Comparison of ENCODE assay signal across 8 cellular contexts in genomic region chr11:69443138-69443967, GRCh38. TPM values are rescaled to one million over a fixed set of nuclear protein-coding genes. Genes with fewer than 3 reads are reported as not detected.
DNase-seq lines count a peak whose midpoint lies in the region; ATAC-seq, FAIRE-seq and TF ChIP-seq lines count a peak whose summit lies in the region.

No MANE protein-coding gene starts in this region.

- POLR2A ChIA-PET in activated CD4-positive, alpha-beta T cell treated with anti-CD3 and anti-CD28 coated beads, Interleukin-2, amount 10 ng/mL, durations not matched to agents 7 days and 5 days (lab: Charles Lee): no interaction called here
- POLR2A ChIA-PET in HepG2 (lab: Yijun Ruan, JAX): interaction anchor here (1.2 kb wide), 1 partner anchor 53 kb away, joined by 3 read pairs; no protein-coding TSS in a partner anchor

- H3K4me3 ChIP-seq in coronary artery (peak overlapping the region; percentile 67), HepG2 (replicated peaks in 1 of 3; ENCODE audit: insufficient read depth in 1 of 3, low read depth in 2 of 3, low read length in 3 of 3) (no peak overlapping the region)

- H3K4me3 Mint-ChIP-seq in activated CD4-positive, alpha-beta T cell treated with anti-CD3 and anti-CD28 coated beads, Interleukin-2, amount 10 ng/mL, durations not matched to agents 7 days and 5 days: peak overlapping the region; percentile 55

- TF ChIP-seq CTCF in coronary artery (IDR thresholded peaks at IDR 0.05): no peak
- no peak for TF ChIP-seq CTCF in HepG2 (CRISPR knock-in tag; IDR thresholded peaks at IDR 0.05)

- DNase-seq in NCI-H226 (peak; percentile 98), coronary artery (ENCODE audit: low spot score) (peak; percentile 88), HepG2 (ENCODE audit: low spot score) (no peak)
- peak; percentile 70 for DNase-seq in activated CD4-positive, alpha-beta T cell treated with anti-CD3 and anti-CD28 coated beads, Interleukin-2, amount 10 ng/mL, durations not matched to agents 7 days and 5 days
- peak; percentile 77 for DNase-seq in stimulated activated CD4-positive, alpha-beta T cell treated with anti-CD3 and anti-CD28 coated beads, Interleukin-4, amount 100 ng/mL, for 1 hour

- no peaks in the 10 kb centered on the region for H3K9me3 Mint-ChIP-seq in activated CD4-positive, alpha-beta T cell treated with anti-CD3 and anti-CD28 coated beads, Interleukin-2, amount 10 ng/mL, durations not matched to agents 7 days and 5 days

- 87% methylated on average over 42 of the region's 48 CpGs for WGBS in HepG2 (ENCODE audit: low lambda C conversion rate)

- no peak overlapping the region for H3K27ac Mint-ChIP-seq in activated CD4-positive, alpha-beta T cell treated with anti-CD3 and anti-CD28 coated beads, Interleukin-2, amount 10 ng/mL, durations not matched to agents 7 days and 5 days

- TF ChIP-seq RAD21 in HepG2 (CRISPR knock-in tag; IDR thresholded peaks at IDR 0.05): no peak

- no peak for FAIRE-seq in HepG2 (lab: Jason Lieb, UNC)

- ATAC-seq in GM18498 (IDR thresholded peaks at IDR 0.05; ENCODE audit: unreplicated experiment): peak; percentile 89
- ATAC-seq in HG02798 (IDR thresholded peaks at IDR 0.05; ENCODE audit: poor library complexity, unreplicated experiment): peak; percentile 91
- ATAC-seq in HepG2: no peak
- no peak for ATAC-seq in GM21367 (IDR thresholded peaks at IDR 0.05; ENCODE audit: unreplicated experiment)

- H4K20me1 ChIP-seq in HepG2 (ENCODE audit: insufficient read depth, low read length): no peaks in the 10 kb centered on the region

- H3K9ac ChIP-seq in HepG2 (ENCODE audit: insufficient read depth, low read depth, low read length): peak overlapping the region; percentile 40

- intact Hi-C loops in HepG2 (cut with micrococcal nuclease; ENCODE audit: unreplicated experiment): loop anchor here (5.0 kb wide), 1 partner anchor 199 kb away; the partner anchor contains the start of gene CCND1

- BruUV-seq in HepG2 (replicated peaks; lab: Mats Ljungman, UMichigan): no TSS peak

- no peaks in the 10 kb centered on the region for H3K9me3 ChIP-seq in HepG2 (ENCODE audit: low read length)

- no peak overlapping the region for H2AFZ ChIP-seq in HepG2 (ENCODE audit: low read length)

- H3K4me1 Mint-ChIP-seq in activated CD4-positive, alpha-beta T cell treated with anti-CD3 and anti-CD28 coated beads, Interleukin-2, amount 10 ng/mL, durations not matched to agents 7 days and 5 days: peaks cover 8% of the 10 kb centered on the region

- no peaks in the 10 kb centered on the region for H3K36me3 Mint-ChIP-seq in activated CD4-positive, alpha-beta T cell treated with anti-CD3 and anti-CD28 coated beads, Interleukin-2, amount 10 ng/mL, durations not matched to agents 7 days and 5 days (ENCODE audit: low read depth)

- in situ Hi-C loops in HepG2 (cut with HindIII; ENCODE audit: extremely low pct_ligation_motif_present, low pct_unique_long_range_greater_than_20kb): loop anchor here (25.0 kb wide), 1 partner anchor 194 kb away; the partner anchor contains the start of gene CCND1

- H3K27ac ChIP-seq in coronary artery: peak overlapping the region; percentile 5 to 88
- H3K27ac ChIP-seq in HepG2 (ENCODE audit: extremely low read length, insufficient read depth, low read length): peak overlapping the region; percentile 57

- TF ChIP-seq EP300 in HepG2 (IDR thresholded peaks at IDR 0.05; ENCODE audit: low read depth in 2 of 2, low read length in 2 of 2) (no peak), HepG2 (CRISPR knock-in tag; IDR thresholded peaks at IDR 0.05; ENCODE audit: borderline replicate concordance) (0 out of 2 replicates have a peak, but pooled peaks have one; percentile 3)

- TF ChIP-seq POLR2A in HepG2 (IDR thresholded peaks at IDR 0.05; ENCODE audit: insufficient read depth in 1 of 2, low read depth in 2 of 2, low read length in 2 of 2): no peak

- peak overlapping the region; percentile 37 for H3K4me2 ChIP-seq in HepG2 (ENCODE audit: low read depth, low read length)

- no peaks in the 10 kb centered on the region for H3K27me3 ChIP-seq in HepG2 (ENCODE audit: control insufficient read depth in 1 of 2, insufficient read depth in 2 of 2, low read length in 2 of 2)

- H3K79me2 ChIP-seq in HepG2 (ENCODE audit: insufficient read depth, low read length): no peaks in the 10 kb centered on the region

- H3K36me3 ChIP-seq in HepG2 (replicated peaks in 1 of 2; ENCODE audit: control insufficient read depth in 1 of 2, insufficient read depth in 2 of 2, low read length in 2 of 2): no peaks in the 10 kb centered on the region

- CTCF ChIA-PET in activated CD4-positive, alpha-beta T cell treated with anti-CD3 and anti-CD28 coated beads, Interleukin-2, amount 10 ng/mL, durations not matched to agents 7 days and 5 days (lab: Charles Lee): interaction anchor here (0.6 kb wide), 1 partner anchor 205 kb away, joined by 3 read pairs; no protein-coding TSS in a partner anchor
- CTCF ChIA-PET in HepG2 (lab: Yijun Ruan, JAX; ENCODE audit: low intra/inter-chr PET ratio, low total read pairs): no interaction called here

- H3K4me1 ChIP-seq in HepG2 (ENCODE audit: insufficient read depth, low read length): peaks cover 52% of the 10 kb centered on the region

- H3K27me3 Mint-ChIP-seq in activated CD4-positive, alpha-beta T cell treated with anti-CD3 and anti-CD28 coated beads, Interleukin-2, amount 10 ng/mL, durations not matched to agents 7 days and 5 days: peaks cover 3% of the 10 kb centered on the region

TF ChIP-seq in HepG2, 621 proteins besides CTCF, POLR2A, EP300 and RAD21 (continues in another document):
- TF ChIP-seq NR2F1 (CRISPR knock-in tag; IDR thresholded peaks at IDR 0.05) (0 out of 4 replicates have a peak, but pooled peaks of 1 of the 2 experiments have one; percentile 8), ZNF768 (CRISPR knock-in tag; IDR thresholded peaks at IDR 0.05) (no peak), MYPOP (CRISPR knock-in tag; IDR thresholded peaks at IDR 0.05) (no peak), RNF2 (conservative IDR thresholded peaks at IDR 0.05; ENCODE audit: low read depth) (0 out of 2 replicates have a peak, but pooled peaks have one; percentile 11), MAZ (IDR thresholded peaks at IDR 0.05; ENCODE audit: borderline replicate concordance, low read depth, low read length) (no peak), MAZ (CRISPR knock-in tag; IDR thresholded peaks at IDR 0.05; ENCODE audit: low read depth) (no peak; the same call in 1 of the 2 replicates), SP2 (CRISPR knock-in tag; IDR thresholded peaks at IDR 0.05) (no peak; the same call in 1 of the 2 replicates), THRA (CRISPR knock-in tag; IDR thresholded peaks at IDR 0.05; ENCODE audit: borderline replicate concordance) (no peak), ZNF510 (CRISPR knock-in tag; IDR thresholded peaks at IDR 0.05; ENCODE audit: low read depth) (no peak), HMG20A (CRISPR knock-in tag; IDR thresholded peaks at IDR 0.05; ENCODE audit: borderline replicate concordance) (no peak), TAF15 (IDR thresholded peaks at IDR 0.05; ENCODE audit: low read depth, low read length, poor library complexity, severe bottlenecking) (no peak), KMT2A (CRISPR knock-in tag; IDR thresholded peaks at IDR 0.05) (no peak)

RNA-seq across cellular contexts. Expression of gene LINC01488, which starts 38.1 kb away (rescaled TPM):
- total RNA-seq in activated CD4-positive, alpha-beta T cell treated with anti-CD3 and anti-CD28 coated beads, Interleukin-2, amount 10 ng/mL, durations not matched to agents 7 days and 5 days: not detected
- 0.14 and 0.58 TPM in 2 replicates for total RNA-seq in HepG2 (2016; rRNA removed; fragmentation: Illumina TruSeq; extraction: Trizol)
- total RNA-seq in HepG2 (2016; cell fraction: cytosol; rRNA removed; fragmentation: Illumina TruSeq; extraction: Trizol; ENCODE audit: low read depth): 0.10 and 0.18 TPM in 2 replicates
- total RNA-seq in HepG2 (2016; cell fraction: insoluble cytoplasmic fraction; rRNA removed; fragmentation: Illumina TruSeq; extraction: Trizol): 0.09 and 0.74 TPM in 2 replicates
- 0.17 and 0.31 TPM in 2 replicates for total RNA-seq in HepG2 (2016; cell fraction: membrane; rRNA removed; fragmentation: Illumina TruSeq; extraction: Trizol)
- total RNA-seq in HepG2 (2016; cell fraction: nucleus; rRNA removed; fragmentation: Illumina TruSeq; extraction: Trizol): 0.47 and 1.4 TPM in 2 replicates
- 0.13 and 0.26 TPM in 2 replicates for polyA plus RNA-seq in HepG2 (2011; rRNA removed)
- 0.11 TPM in 1 of 2 replicates, not detected in the other for polyA plus RNA-seq in HepG2 (2011; cell fraction: cytosol; rRNA removed)
- 0.31 and 1.3 TPM in 2 replicates for polyA plus RNA-seq in HepG2 (2011; cell fraction: nucleus; rRNA removed)
- polyA plus RNA-seq in HepG2 (2012): 0.04 TPM in 1 of 2 replicates, not detected in the other
- 0.09 and 0.12 TPM in 2 replicates for polyA plus RNA-seq in HepG2 (2016; cell fraction: cytosol; fragmentation: Illumina TruSeq; extraction: Trizol; ENCODE audit: low read depth)
- 0.21 and 0.39 TPM in 2 replicates for polyA plus RNA-seq in HepG2 (2016; cell fraction: insoluble cytoplasmic fraction; fragmentation: Illumina TruSeq; extraction: Trizol; ENCODE audit: low read depth)
- polyA plus RNA-seq in HepG2 (2016; cell fraction: membrane; fragmentation: Illumina TruSeq; extraction: Trizol; ENCODE audit: low read depth): 0.22 TPM in 2 replicates
- 1.7 and 3.1 TPM in 2 replicates for polyA plus RNA-seq in HepG2 (2016; cell fraction: nucleus; fragmentation: Illumina TruSeq; extraction: Trizol; ENCODE audit: insufficient read depth, low read depth)
- polyA minus RNA-seq in HepG2 (2011; rRNA and poly(A)+ RNA removed; ENCODE audit: low replicate concordance): 0.16 TPM in 1 of 2 replicates, not detected in the other
- not detected in 2 replicates for polyA minus RNA-seq in HepG2 (2011; cell fraction: cytosol; rRNA and poly(A)+ RNA removed)
- 0.12 and 0.39 TPM in 2 replicates for polyA minus RNA-seq in HepG2 (2011; cell fraction: nucleus; rRNA and poly(A)+ RNA removed)

Comparison
In these comparisons a context has a peak if more than half of its experiments do, and no peak if none do; other contexts are left out.
1. ATAC-seq: peak in GM18498 (single experiment) and HG02798 (single experiment); none in HepG2 (single experiment) and GM21367 (single experiment).